Comparison of ENCODE assay signal across 9 cellular contexts in genomic region chr3:47850062-47850802, GRCh38. TPM values are rescaled to one million over a fixed set of nuclear protein-coding genes. Genes with fewer than 3 reads are reported as not detected.
DNase-seq lines count a peak whose midpoint lies in the region; ATAC-seq and TF ChIP-seq lines count a peak whose summit lies in the region.
"Had no signal": no experiment of that assay in that cellular context is flagged by ENCODE, and none has a peak within 500 bp of the region (broad histone marks: within the 10 kb centered on the region; RNA-seq: fewer than 3 reads in every experiment).

No MANE protein-coding gene starts in this region.

- H3K27me3 ChIP-seq in neuronal stem cell (ENCODE audit: control insufficient read depth in 3 of 3, insufficient read depth in 3 of 3, low read depth in 1 of 3, low read length in 3 of 3), result no peaks in the 10 kb centered on the region

- H2BK15ac ChIP-seq in neuronal stem cell (ENCODE audit: low read length), result no peak overlapping the region

- no peak overlapping the region for H2AFZ ChIP-seq in neuronal stem cell (ENCODE audit: low read length)

- no peak overlapping the region for H3K14ac ChIP-seq in neuronal stem cell (ENCODE audit: low read length)

- no peaks in the 10 kb centered on the region for H3K9me3 ChIP-seq in neuronal stem cell (replicated peaks in 1 of 2; ENCODE audit: control insufficient read depth in 2 of 2, insufficient read depth in 1 of 2, low read depth in 1 of 2, low read length in 2 of 2)

- no peak overlapping the region for H2BK120ac ChIP-seq in neuronal stem cell (ENCODE audit: low read depth, low read length)

- H2BK12ac ChIP-seq in neuronal stem cell (ENCODE audit: low read length), result no peak overlapping the region

- H3K4me3 ChIP-seq in neuronal stem cell (ENCODE audit: low read length in 2 of 2) (no peak overlapping the region), coronary artery (no peak overlapping the region)
- H3K4me3 ChIP-seq: lung had no signal

- no peak overlapping the region for H4K91ac ChIP-seq in neuronal stem cell (ENCODE audit: low read depth, low read length, poor library complexity)

- H3K4me2 ChIP-seq in neuronal stem cell (ENCODE audit: insufficient read depth, low read length, poor library complexity, severe bottlenecking), result no peak overlapping the region

- no peak overlapping the region for H3K18ac ChIP-seq in neuronal stem cell (ENCODE audit: low read length)

- H3K36me3 ChIP-seq in neuronal stem cell (replicated peaks in 1 of 2; ENCODE audit: control insufficient read depth in 2 of 2, insufficient read depth in 2 of 2, low read length in 2 of 2), result peaks cover 71 to 100% of the 10 kb centered on the region in 2 donors

- H3K23ac ChIP-seq in neuronal stem cell (ENCODE audit: low read depth, low read length, poor library complexity), result peak overlapping the region; percentile 95

- peak; percentile 24 for DNase-seq in ELF-1 (ENCODE audit: low read depth, low spot score)
- peak; percentile 25 for DNase-seq in NAMALWA (ENCODE audit: low spot score)
- DNase-seq in dermis blood vessel endothelial cell, result peak; percentile 54
- DNase-seq in neuronal stem cell (ENCODE audit: low spot score), result no peak
- no peak for DNase-seq in midbrain (lab: John Stamatoyannopoulos, UW)
- no peak for DNase-seq in coronary artery (ENCODE audit: low spot score)
- DNase-seq in NCI-H146 (lab: John Stamatoyannopoulos, UW), result no peak

- ATAC-seq in HG02852 (IDR thresholded peaks at IDR 0.05; ENCODE audit: unreplicated experiment), result no peak

- H3K4me1 ChIP-seq in neuronal stem cell (ENCODE audit: control insufficient read depth in 2 of 2, insufficient read depth in 1 of 2, low read depth in 1 of 2, low read length in 2 of 2), result no peaks in the 10 kb centered on the region

- no CpG with 5 or more reads among the region's 13 CpGs for WGBS in neuronal stem cell (ENCODE audit: extremely low coverage in 2 of 2, insufficient read length in 2 of 2, insufficient replicate concordance in 1 of 2), 2 donors

- no peak overlapping the region for H3K4ac ChIP-seq in neuronal stem cell (ENCODE audit: low read length)

- H2BK5ac ChIP-seq in neuronal stem cell (ENCODE audit: low read length), result peak overlapping the region; percentile 30

- no peak overlapping the region for H4K8ac ChIP-seq in neuronal stem cell (ENCODE audit: low read depth, low read length)

- no peak for TF ChIP-seq CTCF in coronary artery (IDR thresholded peaks at IDR 0.05)

- H3K79me1 ChIP-seq in neuronal stem cell (ENCODE audit: low read depth, low read length), result peaks cover 3% of the 10 kb centered on the region

- peak overlapping the region; percentile 9 for H3K9ac ChIP-seq in neuronal stem cell (ENCODE audit: low read depth, low read length, poor library complexity)

- no peak overlapping the region for H2AK5ac ChIP-seq in neuronal stem cell (ENCODE audit: low read depth, low read length)

- H3K27ac ChIP-seq in neuronal stem cell (replicated peaks; ENCODE audit: low read length) (no peak overlapping the region), coronary artery (no peak overlapping the region)

RNA-seq across cellular contexts. Expression of gene DHX30, which starts 47.3 kb away (rescaled TPM):
- total RNA-seq in dermis blood vessel endothelial cell, result 79.3 and 104 TPM in 2 replicates
- 60.2 TPM for polyA plus RNA-seq in neuronal stem cell (2013, experiment 1 of 2)
- 61.6 TPM for polyA plus RNA-seq in neuronal stem cell (2013, experiment 2 of 2)

Comparison
In these comparisons a context has a peak if more than half of its experiments do, and no peak if none do; other contexts are left out.
1. DNase-seq: peak in ELF-1 (single experiment), NAMALWA (single experiment) and dermis blood vessel endothelial cell (single experiment); none in neuronal stem cell (single experiment), midbrain (single experiment), coronary artery (single experiment) and NCI-H146 (single experiment).